8 cellular contexts compared by ENCODE assay signal in the genomic region with DNA sequence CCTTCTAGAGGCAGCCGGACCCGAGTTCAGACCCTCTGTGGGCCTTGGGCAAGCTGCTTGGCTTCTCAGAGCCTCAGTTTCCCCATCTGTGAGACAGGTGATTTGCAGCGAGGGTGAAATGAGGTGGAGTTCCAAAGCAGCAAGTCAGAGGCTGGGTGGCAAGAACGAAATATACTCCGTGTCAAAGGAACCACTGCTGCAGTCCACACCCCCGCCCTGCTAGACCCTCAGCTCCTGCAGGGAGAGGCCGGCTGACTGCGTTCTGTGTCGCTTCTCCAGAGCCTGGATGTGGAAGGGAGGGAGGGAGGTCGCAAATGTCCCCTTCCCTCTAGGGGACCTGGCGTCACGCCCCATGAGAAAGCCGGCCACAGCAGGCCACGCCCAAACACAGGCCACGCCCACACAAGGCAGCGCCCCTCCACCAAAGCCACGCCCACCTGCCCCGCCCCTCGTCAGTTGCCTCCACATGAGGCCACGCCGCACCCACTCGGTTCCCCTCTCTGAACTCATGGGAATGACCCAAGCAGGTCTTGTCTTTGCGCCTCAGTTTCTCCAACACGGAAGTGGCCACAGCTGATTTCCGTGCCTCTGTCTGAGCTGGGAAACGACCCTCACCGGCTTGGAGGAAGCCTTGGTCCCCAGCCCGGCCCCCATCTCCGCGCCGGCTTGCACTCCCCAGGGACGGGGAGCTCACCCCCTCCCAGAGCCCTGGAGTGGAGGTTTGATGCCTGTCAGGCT. TPM values are rescaled to one million over a fixed set of nuclear protein-coding genes. Genes with fewer than 3 reads are reported as not detected.
A peak's percentile ranks its signal among the peaks of the same experiment; 100 is the strongest.
DNase-seq lines count a peak whose midpoint lies in the region; ATAC-seq lines count a peak whose summit lies in the region.

No MANE protein-coding gene starts in this region.

- DNase-seq in NCI-H748 (lab: John Stamatoyannopoulos, UW; ENCODE audit: unreplicated experiment) (peak; percentile 34), NCI-H748 treated with DMSO at 0.1 percent for 48 hours (lab: John Stamatoyannopoulos, UW) (no peak), T-helper 2 cell (peak in 4 of 5 experiments; percentile 35 to 60 (median 46)), dermis blood vessel endothelial cell (peak; percentile 23), NCI-H1417 treated with DMSO at 0.1 percent for 48 hours (lab: John Stamatoyannopoulos, UW) (no peak), cortex of kidney (lab: John Stamatoyannopoulos, UW) (no peak)
- peak; percentile 52 for DNase-seq in stimulated activated CD4-positive, alpha-beta T cell treated with anti-CD3 and anti-CD28 coated beads, Interleukin-4, amount 100 ng/mL, for 1 hour

- ATAC-seq in HG03469 (IDR thresholded peaks at IDR 0.05; ENCODE audit: unreplicated experiment), result no peak

RNA-seq across cellular contexts. Expression of a gene that starts 38.3 kb away (rescaled TPM):
- 94.1 and 144 TPM in 2 replicates for total RNA-seq in dermis blood vessel endothelial cell

Comparison
In these comparisons a context has a peak if more than half of its experiments do, and no peak if none do; other contexts are left out.
1. DNase-seq: peak in NCI-H748 (single experiment), T-helper 2 cell (4 of 5), dermis blood vessel endothelial cell (single experiment) and stimulated activated CD4-positive, alpha-beta T cell treated with anti-CD3 and anti-CD28 coated beads, Interleukin-4, amount 100 ng/mL, for 1 hour (single experiment); none in NCI-H748 treated with DMSO at 0.1 percent for 48 hours (single experiment), NCI-H1417 treated with DMSO at 0.1 percent for 48 hours (single experiment) and cortex of kidney (single experiment).